In the genomic region with DNA sequence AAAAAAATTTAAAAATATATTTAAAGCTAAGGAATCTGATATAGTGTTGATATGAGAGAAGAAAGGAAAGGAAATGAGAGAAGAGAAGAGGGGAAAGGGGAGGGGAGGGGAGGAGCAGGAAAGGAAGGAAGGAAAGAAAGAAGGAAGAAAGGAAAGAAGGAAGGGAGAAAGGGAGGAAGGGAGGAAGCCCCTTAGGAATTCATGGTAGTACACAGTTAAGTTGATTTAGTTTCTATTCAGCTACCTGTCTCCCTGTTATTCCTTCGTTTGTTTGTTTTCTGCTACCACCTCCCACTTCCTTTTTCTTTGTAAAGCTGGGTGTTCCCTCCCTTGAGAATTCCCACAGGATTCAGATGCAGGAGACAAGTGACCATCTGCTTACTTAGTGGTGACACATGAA, we compare ENCODE assay signal across 1 cellular context.
TF ChIP-seq lines count a peak whose summit lies in the region.

No MANE protein-coding gene starts in this region.

TF ChIP-seq in GM23338, 12 proteins besides CTCF, POLR2A, EP300 and RAD21 (continued from another document):
- TF ChIP-seq, protein P1, sequence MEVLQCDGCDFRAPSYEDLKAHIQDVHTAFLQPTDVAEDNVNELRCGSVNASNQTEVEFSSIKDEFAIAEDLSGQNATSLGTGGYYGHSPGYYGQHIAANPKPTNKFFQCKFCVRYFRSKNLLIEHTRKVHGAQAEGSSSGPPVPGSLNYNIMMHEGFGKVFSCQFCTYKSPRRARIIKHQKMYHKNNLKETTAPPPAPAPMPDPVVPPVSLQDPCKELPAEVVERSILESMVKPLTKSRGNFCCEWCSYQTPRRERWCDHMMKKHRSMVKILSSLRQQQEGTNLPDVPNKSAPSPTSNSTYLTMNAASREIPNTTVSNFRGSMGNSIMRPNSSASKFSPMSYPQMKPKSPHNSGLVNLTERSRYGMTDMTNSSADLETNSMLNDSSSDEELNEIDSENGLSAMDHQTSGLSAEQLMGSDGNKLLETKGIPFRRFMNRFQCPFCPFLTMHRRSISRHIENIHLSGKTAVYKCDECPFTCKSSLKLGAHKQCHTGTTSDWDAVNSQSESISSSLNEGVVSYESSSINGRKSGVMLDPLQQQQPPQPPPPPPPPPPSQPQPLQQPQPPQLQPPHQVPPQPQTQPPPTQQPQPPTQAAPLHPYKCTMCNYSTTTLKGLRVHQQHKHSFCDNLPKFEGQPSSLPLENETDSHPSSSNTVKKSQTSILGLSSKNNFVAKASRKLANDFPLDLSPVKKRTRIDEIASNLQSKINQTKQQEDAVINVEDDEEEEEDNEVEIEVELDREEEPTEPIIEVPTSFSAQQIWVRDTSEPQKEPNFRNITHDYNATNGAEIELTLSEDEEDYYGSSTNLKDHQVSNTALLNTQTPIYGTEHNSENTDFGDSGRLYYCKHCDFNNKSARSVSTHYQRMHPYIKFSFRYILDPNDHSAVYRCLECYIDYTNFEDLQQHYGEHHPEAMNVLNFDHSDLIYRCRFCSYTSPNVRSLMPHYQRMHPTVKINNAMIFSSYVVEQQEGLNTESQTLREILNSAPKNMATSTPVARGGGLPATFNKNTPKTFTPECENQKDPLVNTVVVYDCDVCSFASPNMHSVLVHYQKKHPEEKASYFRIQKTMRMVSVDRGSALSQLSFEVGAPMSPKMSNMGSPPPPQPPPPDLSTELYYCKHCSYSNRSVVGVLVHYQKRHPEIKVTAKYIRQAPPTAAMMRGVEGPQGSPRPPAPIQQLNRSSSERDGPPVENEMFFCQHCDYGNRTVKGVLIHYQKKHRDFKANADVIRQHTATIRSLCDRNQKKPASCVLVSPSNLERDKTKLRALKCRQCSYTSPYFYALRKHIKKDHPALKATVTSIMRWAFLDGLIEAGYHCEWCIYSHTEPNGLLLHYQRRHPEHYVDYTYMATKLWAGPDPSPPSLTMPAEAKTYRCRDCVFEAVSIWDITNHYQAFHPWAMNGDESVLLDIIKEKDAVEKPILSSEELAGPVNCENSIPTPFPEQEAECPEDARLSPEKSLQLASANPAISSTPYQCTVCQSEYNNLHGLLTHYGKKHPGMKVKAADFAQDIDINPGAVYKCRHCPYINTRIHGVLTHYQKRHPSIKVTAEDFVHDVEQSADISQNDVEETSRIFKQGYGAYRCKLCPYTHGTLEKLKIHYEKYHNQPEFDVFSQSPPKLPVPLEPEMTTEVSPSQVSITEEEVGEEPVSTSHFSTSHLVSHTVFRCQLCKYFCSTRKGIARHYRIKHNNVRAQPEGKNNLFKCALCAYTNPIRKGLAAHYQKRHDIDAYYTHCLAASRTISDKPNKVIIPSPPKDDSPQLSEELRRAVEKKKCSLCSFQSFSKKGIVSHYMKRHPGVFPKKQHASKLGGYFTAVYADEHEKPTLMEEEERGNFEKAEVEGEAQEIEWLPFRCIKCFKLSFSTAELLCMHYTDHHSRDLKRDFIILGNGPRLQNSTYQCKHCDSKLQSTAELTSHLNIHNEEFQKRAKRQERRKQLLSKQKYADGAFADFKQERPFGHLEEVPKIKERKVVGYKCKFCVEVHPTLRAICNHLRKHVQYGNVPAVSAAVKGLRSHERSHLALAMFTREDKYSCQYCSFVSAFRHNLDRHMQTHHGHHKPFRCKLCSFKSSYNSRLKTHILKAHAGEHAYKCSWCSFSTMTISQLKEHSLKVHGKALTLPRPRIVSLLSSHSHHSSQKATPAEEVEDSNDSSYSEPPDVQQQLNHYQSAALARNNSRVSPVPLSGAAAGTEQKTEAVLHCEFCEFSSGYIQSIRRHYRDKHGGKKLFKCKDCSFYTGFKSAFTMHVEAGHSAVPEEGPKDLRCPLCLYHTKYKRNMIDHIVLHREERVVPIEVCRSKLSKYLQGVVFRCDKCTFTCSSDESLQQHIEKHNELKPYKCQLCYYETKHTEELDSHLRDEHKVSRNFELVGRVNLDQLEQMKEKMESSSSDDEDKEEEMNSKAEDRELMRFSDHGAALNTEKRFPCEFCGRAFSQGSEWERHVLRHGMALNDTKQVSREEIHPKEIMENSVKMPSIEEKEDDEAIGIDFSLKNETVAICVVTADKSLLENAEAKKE (CRISPR knock-in tag; IDR thresholded peaks at IDR 0.05), result no peak
